ENCODE assay signal across 1 cellular context in the genomic region with DNA sequence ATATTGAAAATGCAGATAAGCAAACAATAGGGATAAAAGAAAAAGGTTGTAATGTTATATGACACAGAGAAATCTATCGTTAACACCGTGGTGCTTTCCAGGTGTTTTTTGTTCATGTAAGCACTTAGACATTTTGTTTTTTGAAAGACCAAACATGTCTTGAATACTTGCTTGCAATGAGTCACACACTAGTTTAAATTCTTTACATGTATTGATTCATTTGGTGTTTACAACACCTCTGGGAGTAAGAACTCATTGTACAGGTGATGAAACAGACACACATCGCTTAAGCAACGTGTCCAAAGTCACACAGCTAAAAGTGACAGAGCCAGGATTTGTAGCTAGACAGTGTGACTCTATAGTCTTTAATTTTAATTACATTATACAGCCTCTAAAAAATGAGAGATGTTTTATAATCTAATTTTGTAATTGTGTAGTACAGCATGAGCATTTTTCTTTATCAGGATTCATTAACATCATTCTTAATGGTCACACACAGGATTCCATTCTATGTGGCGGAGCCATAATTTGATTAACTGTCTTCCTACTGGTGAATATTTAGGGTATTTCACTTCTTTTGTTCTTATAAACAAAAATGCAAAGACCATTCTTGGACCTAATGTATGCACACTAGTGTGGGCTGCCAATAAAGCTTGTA.
TF ChIP-seq lines count a peak whose summit lies in the region.

No MANE protein-coding gene starts in this region.

TF ChIP-seq in A549, 52 proteins besides CTCF, POLR2A, EP300 and RAD21:
- TF ChIP-seq, protein P1, sequence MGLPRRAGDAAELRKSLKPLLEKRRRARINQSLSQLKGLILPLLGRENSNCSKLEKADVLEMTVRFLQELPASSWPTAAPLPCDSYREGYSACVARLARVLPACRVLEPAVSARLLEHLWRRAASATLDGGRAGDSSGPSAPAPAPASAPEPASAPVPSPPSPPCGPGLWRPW (IDR thresholded peaks at IDR 0.05) = no peak
- TF ChIP-seq, protein P2, sequence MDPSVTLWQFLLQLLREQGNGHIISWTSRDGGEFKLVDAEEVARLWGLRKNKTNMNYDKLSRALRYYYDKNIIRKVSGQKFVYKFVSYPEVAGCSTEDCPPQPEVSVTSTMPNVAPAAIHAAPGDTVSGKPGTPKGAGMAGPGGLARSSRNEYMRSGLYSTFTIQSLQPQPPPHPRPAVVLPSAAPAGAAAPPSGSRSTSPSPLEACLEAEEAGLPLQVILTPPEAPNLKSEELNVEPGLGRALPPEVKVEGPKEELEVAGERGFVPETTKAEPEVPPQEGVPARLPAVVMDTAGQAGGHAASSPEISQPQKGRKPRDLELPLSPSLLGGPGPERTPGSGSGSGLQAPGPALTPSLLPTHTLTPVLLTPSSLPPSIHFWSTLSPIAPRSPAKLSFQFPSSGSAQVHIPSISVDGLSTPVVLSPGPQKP (IDR thresholded peaks at IDR 0.05; ENCODE audit: low read depth, low read length) = no peak
- TF ChIP-seq NR3C1 (IDR thresholded peaks at IDR 0.05) (no peak), JUNB (IDR thresholded peaks at IDR 0.05) (peak; percentile 62; the same call in 1 of the 2 replicates), FOSL2 (IDR thresholded peaks at IDR 0.05) (no peak), FOSL2 (CRISPR knock-in tag; IDR thresholded peaks at IDR 0.05) (peak; percentile 56), GATA3 (IDR thresholded peaks at IDR 0.05; ENCODE audit: borderline replicate concordance) (peak; percentile 30; the same call in 1 of the 2 replicates), EHF (CRISPR knock-in tag; IDR thresholded peaks at IDR 0.05) (no peak), CEBPB (IDR thresholded peaks at IDR 0.05) (peak in 1 of 2 experiments; percentile 42; a peak in 2 of 4 replicates)
TF ChIP-seq in A549: peak in this region for 4.
